In genomic region chr16:2904100-2904921, GRCh38 we compare ENCODE assay signal across 8 cellular contexts. TPM values are rescaled to one million over a fixed set of nuclear protein-coding genes. Genes with fewer than 3 reads are reported as not detected.
A peak's percentile ranks its signal among the peaks of the same experiment; 100 is the strongest.
DNase-seq lines count a peak whose midpoint lies in the region; ATAC-seq and TF ChIP-seq lines count a peak whose summit lies in the region.

No MANE protein-coding gene starts in this region.

- H3K9me3 Mint-ChIP-seq in activated CD4-positive, alpha-beta memory T cell treated with anti-CD3 and anti-CD28 coated beads, Interleukin-2, amount 10 ng/mL, durations not matched to agents 7 days and 5 days = no peaks in the 10 kb centered on the region

- H3K4me1 Mint-ChIP-seq in activated CD4-positive, alpha-beta memory T cell treated with anti-CD3 and anti-CD28 coated beads, Interleukin-2, amount 10 ng/mL, durations not matched to agents 7 days and 5 days = peaks cover 28% of the 10 kb centered on the region

- peaks cover 1% of the 10 kb centered on the region for H3K27me3 Mint-ChIP-seq in activated CD4-positive, alpha-beta memory T cell treated with anti-CD3 and anti-CD28 coated beads, Interleukin-2, amount 10 ng/mL, durations not matched to agents 7 days and 5 days

- H3K9ac ChIP-seq in duodenal mucosa (ENCODE audit: low read depth in 1 of 2, low read length in 2 of 2) = peak overlapping the region; percentile 95 to 98

- intact Hi-C loops in lower lobe of right lung (cut with DNase I) = no loop called here

- H3K36me3 ChIP-seq in duodenal mucosa (ENCODE audit: control insufficient read depth in 1 of 2, insufficient read depth in 2 of 2, low read length in 2 of 2) = peaks cover 0 to 4% of the 10 kb centered on the region in 2 donors
- peaks cover 4% of the 10 kb centered on the region for H3K36me3 ChIP-seq in lower lobe of right lung

- peak; percentile 84 for DNase-seq in AG08395 (ENCODE audit: low spot score)
- peak; percentile 39 for DNase-seq in NCI-H748 treated with DMSO at 0.1 percent for 48 hours (lab: John Stamatoyannopoulos, UW)
- DNase-seq in activated CD4-positive, alpha-beta memory T cell treated with anti-CD3 and anti-CD28 coated beads, Interleukin-2, amount 10 ng/mL, durations not matched to agents 7 days and 5 days = peak; percentile 86
- peak; percentile 90 for DNase-seq in lower lobe of right lung
- peak; percentile 49 to 64 (median 57) for DNase-seq in stimulated activated CD4-positive, alpha-beta T cell treated with anti-CD3 and anti-CD28 coated beads, TNF-alpha, amount 100 ng/mL, for 1 hour (ENCODE audit: low read depth in 3 of 3, low spot score in 1 of 3)

- H3K4me1 ChIP-seq in duodenal mucosa (ENCODE audit: control insufficient read depth in 1 of 2, insufficient read depth in 2 of 2, low read length in 2 of 2) (peaks cover 9% of the 10 kb centered on the region in 2 donors), lower lobe of right lung (peaks cover 20% of the 10 kb centered on the region)

- H3K27me3 ChIP-seq in duodenal mucosa (ENCODE audit: control insufficient read depth in 1 of 2, insufficient read depth in 2 of 2, low read length in 2 of 2) (no peaks in the 10 kb centered on the region), lower lobe of right lung (ENCODE audit: low read depth) (no peaks in the 10 kb centered on the region)

- TF ChIP-seq CTCF in lower lobe of right lung (IDR thresholded peaks at IDR 0.05) = peak; percentile 95

- POLR2A ChIA-PET in activated CD4-positive, alpha-beta memory T cell treated with anti-CD3 and anti-CD28 coated beads, Interleukin-2, amount 10 ng/mL, durations not matched to agents 7 days and 5 days (lab: Charles Lee) = interaction anchor here (1.3 to 1.9 kb wide), 2 partner anchors 21 to 65 kb away, joined by 3 to 10 read pairs; partner anchors contain the start of genes FLYWCH2 and PAQR4

- H3K36me3 Mint-ChIP-seq in activated CD4-positive, alpha-beta memory T cell treated with anti-CD3 and anti-CD28 coated beads, Interleukin-2, amount 10 ng/mL, durations not matched to agents 7 days and 5 days (ENCODE audit: low read depth) = no peaks in the 10 kb centered on the region

- H3K9me3 ChIP-seq in duodenal mucosa (ENCODE audit: control insufficient read depth in 1 of 2, low read length in 2 of 2) (no peaks in the 10 kb centered on the region), lower lobe of right lung (no peaks in the 10 kb centered on the region)

- CTCF ChIA-PET in activated CD4-positive, alpha-beta memory T cell treated with anti-CD3 and anti-CD28 coated beads, Interleukin-2, amount 10 ng/mL, durations not matched to agents 7 days and 5 days (lab: Charles Lee) = interaction anchor here (1.0 kb wide), 1 partner anchor 65 kb away, joined by 3 read pairs; no protein-coding TSS in a partner anchor

- H3K27ac ChIP-seq in duodenal mucosa (ENCODE audit: low read depth, low read length) (peak overlapping the region; percentile 93), lower lobe of right lung (peak overlapping the region; percentile 90)

- peak overlapping the region; percentile 91 for H3K27ac Mint-ChIP-seq in activated CD4-positive, alpha-beta memory T cell treated with anti-CD3 and anti-CD28 coated beads, Interleukin-2, amount 10 ng/mL, durations not matched to agents 7 days and 5 days

- ATAC-seq in GM18868 (IDR thresholded peaks at IDR 0.05; ENCODE audit: unreplicated experiment) (peak; percentile 50), HG03378 (IDR thresholded peaks at IDR 0.05; ENCODE audit: unreplicated experiment) (peak; percentile 53), lower lobe of right lung (peak; percentile 80 to 83)

- H3K4me3 Mint-ChIP-seq in activated CD4-positive, alpha-beta memory T cell treated with anti-CD3 and anti-CD28 coated beads, Interleukin-2, amount 10 ng/mL, durations not matched to agents 7 days and 5 days = peak overlapping the region; percentile 87

- peak overlapping the region; percentile 95 to 97 for H3K4me3 ChIP-seq in duodenal mucosa (ENCODE audit: low read depth in 1 of 2, low read length in 2 of 2)
- peak overlapping the region; percentile 85 for H3K4me3 ChIP-seq in lower lobe of right lung

RNA-seq across cellular contexts. Expression of gene FLYWCH1, which starts 7.4 kb away (rescaled TPM):
- 10 to 100 TPM; 75.2 to 80.8 TPM for total RNA-seq in activated CD4-positive, alpha-beta memory T cell treated with anti-CD3 and anti-CD28 coated beads, Interleukin-2, amount 10 ng/mL, durations not matched to agents 7 days and 5 days
- 34.7 TPM for total RNA-seq in lower lobe of right lung

RNA-seq across cellular contexts. Expression of gene FLYWCH2, which starts 21.3 kb away (rescaled TPM):
- total RNA-seq in activated CD4-positive, alpha-beta memory T cell treated with anti-CD3 and anti-CD28 coated beads, Interleukin-2, amount 10 ng/mL, durations not matched to agents 7 days and 5 days = 10 to 100 TPM; 19.4 to 20.5 TPM
- 27.8 TPM for total RNA-seq in lower lobe of right lung

RNA-seq across cellular contexts. Expression of gene PRSS22, which starts 46.3 kb away (rescaled TPM):
- not detected for total RNA-seq in activated CD4-positive, alpha-beta memory T cell treated with anti-CD3 and anti-CD28 coated beads, Interleukin-2, amount 10 ng/mL, durations not matched to agents 7 days and 5 days
- total RNA-seq in lower lobe of right lung = 15.3 TPM

RNA-seq across cellular contexts. Expression of gene KREMEN2, which starts 59.8 kb away (rescaled TPM):
- total RNA-seq in activated CD4-positive, alpha-beta memory T cell treated with anti-CD3 and anti-CD28 coated beads, Interleukin-2, amount 10 ng/mL, durations not matched to agents 7 days and 5 days = not detected
- total RNA-seq in lower lobe of right lung = not detected

Comparison
In these comparisons a context has a peak if more than half of its experiments do, and no peak if none do; other contexts are left out.
1. Peak in every context shown above with its lines: DNase-seq, ATAC-seq, H3K4me3 ChIP-seq and H3K27ac ChIP-seq.
2. DNase-seq: peak in every context shown above with its lines; median percentile 90 in lower lobe of right lung; 86 in activated CD4-positive, alpha-beta memory T cell treated with anti-CD3 and anti-CD28 coated beads, Interleukin-2, amount 10 ng/mL, durations not matched to agents 7 days and 5 days; 84 in AG08395; 57 in stimulated activated CD4-positive, alpha-beta T cell treated with anti-CD3 and anti-CD28 coated beads, TNF-alpha, amount 100 ng/mL, for 1 hour; 39 in NCI-H748 treated with DMSO at 0.1 percent for 48 hours.
3. RNA of gene PRSS22, which starts 46.3 kb away (total RNA-seq): 15.3 TPM in lower lobe of right lung (single experiment); not detected in activated CD4-positive, alpha-beta memory T cell treated with anti-CD3 and anti-CD28 coated beads, Interleukin-2, amount 10 ng/mL, durations not matched to agents 7 days and 5 days; every median in the first group is over 10 times any median in the second.